ENCODE assay signal across 1 cellular context in genomic region chr19:21508198-21508597, GRCh38.
TF ChIP-seq lines count a peak whose summit lies in the region.

No MANE protein-coding gene starts in this region.

TF ChIP-seq in K562, 482 proteins besides CTCF, POLR2A, EP300 and RAD21:
- peak; percentile 51 for TF ChIP-seq TEAD4 (IDR thresholded peaks at IDR 0.05; ENCODE audit: low read length)
- no peak for TF ChIP-seq TEAD4 (CRISPR knock-in tag; IDR thresholded peaks at IDR 0.05; ENCODE audit: borderline replicate concordance)
- TF ChIP-seq, protein P1, sequence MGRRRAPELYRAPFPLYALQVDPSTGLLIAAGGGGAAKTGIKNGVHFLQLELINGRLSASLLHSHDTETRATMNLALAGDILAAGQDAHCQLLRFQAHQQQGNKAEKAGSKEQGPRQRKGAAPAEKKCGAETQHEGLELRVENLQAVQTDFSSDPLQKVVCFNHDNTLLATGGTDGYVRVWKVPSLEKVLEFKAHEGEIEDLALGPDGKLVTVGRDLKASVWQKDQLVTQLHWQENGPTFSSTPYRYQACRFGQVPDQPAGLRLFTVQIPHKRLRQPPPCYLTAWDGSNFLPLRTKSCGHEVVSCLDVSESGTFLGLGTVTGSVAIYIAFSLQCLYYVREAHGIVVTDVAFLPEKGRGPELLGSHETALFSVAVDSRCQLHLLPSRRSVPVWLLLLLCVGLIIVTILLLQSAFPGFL (CRISPR knock-in tag; IDR thresholded peaks at IDR 0.05), result no peak
- TF ChIP-seq, protein P2, sequence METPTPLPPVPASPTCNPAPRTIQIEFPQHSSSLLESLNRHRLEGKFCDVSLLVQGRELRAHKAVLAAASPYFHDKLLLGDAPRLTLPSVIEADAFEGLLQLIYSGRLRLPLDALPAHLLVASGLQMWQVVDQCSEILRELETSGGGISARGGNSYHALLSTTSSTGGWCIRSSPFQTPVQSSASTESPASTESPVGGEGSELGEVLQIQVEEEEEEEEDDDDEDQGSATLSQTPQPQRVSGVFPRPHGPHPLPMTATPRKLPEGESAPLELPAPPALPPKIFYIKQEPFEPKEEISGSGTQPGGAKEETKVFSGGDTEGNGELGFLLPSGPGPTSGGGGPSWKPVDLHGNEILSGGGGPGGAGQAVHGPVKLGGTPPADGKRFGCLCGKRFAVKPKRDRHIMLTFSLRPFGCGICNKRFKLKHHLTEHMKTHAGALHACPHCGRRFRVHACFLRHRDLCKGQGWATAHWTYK (CRISPR knock-in tag; IDR thresholded peaks at IDR 0.05), result no peak
- no peak for TF ChIP-seq ZNF695 (CRISPR knock-in tag; IDR thresholded peaks at IDR 0.05)
- TF ChIP-seq, protein P3, sequence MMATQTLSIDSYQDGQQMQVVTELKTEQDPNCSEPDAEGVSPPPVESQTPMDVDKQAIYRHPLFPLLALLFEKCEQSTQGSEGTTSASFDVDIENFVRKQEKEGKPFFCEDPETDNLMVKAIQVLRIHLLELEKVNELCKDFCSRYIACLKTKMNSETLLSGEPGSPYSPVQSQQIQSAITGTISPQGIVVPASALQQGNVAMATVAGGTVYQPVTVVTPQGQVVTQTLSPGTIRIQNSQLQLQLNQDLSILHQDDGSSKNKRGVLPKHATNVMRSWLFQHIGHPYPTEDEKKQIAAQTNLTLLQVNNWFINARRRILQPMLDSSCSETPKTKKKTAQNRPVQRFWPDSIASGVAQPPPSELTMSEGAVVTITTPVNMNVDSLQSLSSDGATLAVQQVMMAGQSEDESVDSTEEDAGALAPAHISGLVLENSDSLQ (IDR thresholded peaks at IDR 0.05), result no peak
- TF ChIP-seq IFI16 (CRISPR knock-in tag; IDR thresholded peaks at IDR 0.05), result no peak
- TF ChIP-seq TAF7 (tag; IDR thresholded peaks at IDR 0.05), result no peak
- no peak for TF ChIP-seq HDAC8 (tag; IDR thresholded peaks at IDR 0.05)
- TF ChIP-seq TCF3 (CRISPR knock-in tag; IDR thresholded peaks at IDR 0.05), result peak; percentile 58
- TF ChIP-seq ZNF699 (CRISPR knock-in tag; IDR thresholded peaks at IDR 0.05; ENCODE audit: insufficient replicate concordance), result no peak
- TF ChIP-seq SRSF3 (IDR thresholded peaks at IDR 0.05; ENCODE audit: insufficient read depth, low read length), result no peak
- TF ChIP-seq ZNF668 (CRISPR knock-in tag; IDR thresholded peaks at IDR 0.05), result no peak
- TF ChIP-seq ZNF583 (CRISPR knock-in tag; IDR thresholded peaks at IDR 0.05), result no peak
- TF ChIP-seq MXI1 (IDR thresholded peaks at IDR 0.05; ENCODE audit: low read depth, low read length), result no peak
- no peak for TF ChIP-seq CTCFL (IDR thresholded peaks at IDR 0.05; ENCODE audit: borderline replicate concordance, insufficient read depth, low read depth, low read length, poor library complexity, severe bottlenecking)
- no peak for TF ChIP-seq DDX20 (tag; IDR thresholded peaks at IDR 0.05; ENCODE audit: low read depth)
- TF ChIP-seq MECOM (CRISPR knock-in tag; IDR thresholded peaks at IDR 0.05), result peak; percentile 74; the same call in 1 of the 2 replicates
- TF ChIP-seq ZNF609 (CRISPR knock-in tag; IDR thresholded peaks at IDR 0.05; ENCODE audit: borderline replicate concordance), result no peak
- TF ChIP-seq E2F1 (CRISPR knock-in tag; IDR thresholded peaks at IDR 0.05), result no peak
- TF ChIP-seq ZNF384 (IDR thresholded peaks at IDR 0.05; ENCODE audit: low read depth, low read length), result 0 out of 2 replicates have a peak, but pooled peaks have one; percentile 14
- TF ChIP-seq GATAD2A (IDR thresholded peaks at IDR 0.05), result no peak
- TF ChIP-seq FOXJ2 (tag; IDR thresholded peaks at IDR 0.05), result no peak
- no peak for TF ChIP-seq TRIM24 (IDR thresholded peaks at IDR 0.05)
- peak; percentile 68 for TF ChIP-seq CBFA2T3 (IDR thresholded peaks at IDR 0.05)
- no peak for TF ChIP-seq ZNF277 (CRISPR knock-in tag; IDR thresholded peaks at IDR 0.05; ENCODE audit: borderline replicate concordance)
- peak; percentile 48; the same call in 1 of the 2 replicates for TF ChIP-seq ARID1B (IDR thresholded peaks at IDR 0.05)
- peak in 1 of 2 experiments; percentile 0; a peak in 1 of 4 replicates for TF ChIP-seq MLLT1 (IDR thresholded peaks at IDR 0.05)
- TF ChIP-seq ZNF766 (CRISPR knock-in tag; conservative IDR thresholded peaks at IDR 0.05), result no peak
- TF ChIP-seq MEIS2 (IDR thresholded peaks at IDR 0.05; ENCODE audit: partially characterized antibody), result peak; percentile 70
- no peak for TF ChIP-seq ETV5 (CRISPR knock-in tag; IDR thresholded peaks at IDR 0.05; ENCODE audit: low read depth)
- no peak for TF ChIP-seq NELFE (IDR thresholded peaks at IDR 0.05; ENCODE audit: insufficient read depth, insufficient read length)
- peak in 1 of 2 experiments; percentile 49; a peak in 1 of 4 replicates for TF ChIP-seq RCOR1 (IDR thresholded peaks at IDR 0.05; ENCODE audit: borderline replicate concordance in 1 of 2, low read depth in 2 of 2, low read length in 2 of 2)
- 0 out of 2 replicates have a peak, but pooled peaks have one; percentile 31 for TF ChIP-seq TAL1 (IDR thresholded peaks at IDR 0.05)
- no peak for TF ChIP-seq ZNF445 (CRISPR knock-in tag; IDR thresholded peaks at IDR 0.05; ENCODE audit: low read depth)
- no peak for TF ChIP-seq ZNF197 (CRISPR knock-in tag; IDR thresholded peaks at IDR 0.05; ENCODE audit: low read depth)
- no peak for TF ChIP-seq NFYB (IDR thresholded peaks at IDR 0.05; ENCODE audit: extremely low read depth, insufficient read length)
- TF ChIP-seq KDM1A (IDR thresholded peaks at IDR 0.05), result peak; percentile 43 to 46; a peak in 2 of 4 replicates
- no peak for TF ChIP-seq THRAP3 (IDR thresholded peaks at IDR 0.05; ENCODE audit: borderline replicate concordance)
- TF ChIP-seq ZNF347 (CRISPR knock-in tag; IDR thresholded peaks at IDR 0.05; ENCODE audit: low read depth), result no peak
- TF ChIP-seq ZNF444 (CRISPR knock-in tag; IDR thresholded peaks at IDR 0.05), result no peak
- no peak for TF ChIP-seq BDP1 (IDR thresholded peaks at IDR 0.05; ENCODE audit: insufficient read depth, insufficient read length)
- no peak for TF ChIP-seq EZH2 (IDR thresholded peaks at IDR 0.05; ENCODE audit: borderline replicate concordance, low read depth, low read length)
TF ChIP-seq in K562: peak in this region for 11.
